Comparison of ENCODE assay signal across 1 cellular context in the genomic region with DNA sequence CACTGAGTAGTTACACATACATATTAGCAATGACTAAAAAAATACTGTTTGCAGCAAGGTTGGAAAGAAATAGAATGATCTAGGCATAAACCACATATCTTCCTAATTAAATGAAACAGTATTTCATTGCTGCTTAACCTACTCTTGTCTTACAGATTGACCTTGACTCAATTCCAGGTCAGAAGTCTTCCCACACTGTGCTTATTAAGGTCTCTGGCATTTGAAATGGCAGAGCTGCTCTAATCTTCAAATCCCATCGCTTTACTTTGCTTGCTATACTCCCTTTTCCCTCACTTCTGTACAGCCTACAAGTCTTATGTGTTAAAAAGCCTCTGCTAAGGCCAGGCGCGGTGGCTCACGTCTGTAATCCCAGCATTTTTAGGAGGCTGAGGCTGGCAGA.
TF ChIP-seq lines count a peak whose summit lies in the region.

No MANE protein-coding gene starts in this region.

TF ChIP-seq in SK-N-SH treated with all-trans-retinoic acid at 6 μM for 48 hours, 23 proteins besides CTCF, POLR2A, EP300 and RAD21 (continued from another document):
- TF ChIP-seq PATZ1 (CRISPR knock-in tag; IDR thresholded peaks at IDR 0.05; ENCODE audit: borderline replicate concordance) (no peak), GLIS3 (CRISPR knock-in tag; IDR thresholded peaks at IDR 0.05) (no peak), SNAI2 (CRISPR knock-in tag; IDR thresholded peaks at IDR 0.05) (no peak), ZNF565 (CRISPR knock-in tag; conservative IDR thresholded peaks at IDR 0.05; ENCODE audit: low read depth) (no peak)
TF ChIP-seq in SK-N-SH treated with all-trans-retinoic acid at 6 μM for 48 hours: peak in this region for 0.
